ENCODE assay signal across 22 cellular contexts in genomic region chr22:46410291-46410808, GRCh38.
"Had no signal": no experiment of that assay in that cellular context is flagged by ENCODE, and none has a peak within 500 bp of the region (broad histone marks: within the 10 kb centered on the region; RNA-seq: fewer than 3 reads in every experiment).

No MANE protein-coding gene starts in this region.

- H3K79me2 ChIP-seq: hepatocyte had no signal

- H3K36me3 ChIP-seq: heart right ventricle, ovary, right atrium auricular region, sigmoid colon, tibial nerve had no signal

- H3K9me3 ChIP-seq: heart right ventricle, left lung, lower lobe of right lung, ovary, right atrium auricular region, sigmoid colon, spleen, tibial nerve, upper lobe of left lung had no signal

- H3K27me3 ChIP-seq: hepatocyte, ovary, right atrium auricular region, spleen, tibial nerve, upper lobe of left lung had no signal

- H2AFZ ChIP-seq: hepatocyte had no signal

- ATAC-seq: heart right ventricle; left colon; left lung; lower lobe of right lung; naive thymus-derived CD8-positive, alpha-beta T cell; stimulated activated effector memory CD8-positive, alpha-beta T cell treated with anti-CD3 and anti-CD28 coated beads, Interleukin-12 subunit alpha, Interleukin-12 subunit beta, amount 100 ng/mL, for 72 hours; stimulated activated naive CD8-positive, alpha-beta T cell treated with anti-CD3 and anti-CD28 coated beads, Interleukin-15, amount 100 ng/mL, for 72 hours had no signal

- FAIRE-seq: small intestine had no signal

- H3K27ac ChIP-seq: heart right ventricle, hepatocyte, left lung, lower lobe of right lung, ovary, right atrium auricular region, sigmoid colon, spleen, tibial nerve, upper lobe of left lung had no signal

- H3K4me3 ChIP-seq: heart right ventricle, hepatocyte, left lung, lower lobe of right lung, ovary, right atrium auricular region, sigmoid colon, spleen, tibial nerve, upper lobe of left lung had no signal

- H3K4me1 ChIP-seq: left lung, lower lobe of right lung, sigmoid colon, spleen, tibial nerve, upper lobe of left lung had no signal

- H3K4me2 ChIP-seq: hepatocyte had no signal

- DNase-seq: heart right ventricle; islet precursor cell; kidney glomerular epithelial cell; left colon; left lung; lower lobe of right lung; mammary epithelial cell; mesenchymal stem cell; ovary; sigmoid colon; small intestine; spleen; stimulated activated CD4-positive, alpha-beta T cell treated with anti-CD3 and anti-CD28 coated beads, Interleukin-4, amount 100 ng/mL, for 24 hours; stimulated activated naive CD4-positive, alpha-beta T cell treated with Interleukin-2 at 50 U/mL for 16 hours; stimulated activated naive CD8-positive, alpha-beta T cell treated with anti-CD3 and anti-CD28 coated beads, Interleukin-15, amount 100 ng/mL, for 72 hours; substantia nigra had no signal
